ENCODE assay signal across 1 cellular context in genomic region chr2:150526006-150526405, GRCh38.
TF ChIP-seq lines count a peak whose summit lies in the region.

No MANE protein-coding gene starts in this region.

TF ChIP-seq in SK-N-SH treated with all-trans-retinoic acid at 6 μM for 48 hours, 23 proteins besides CTCF, POLR2A, EP300 and RAD21 (continued from another document):
- TF ChIP-seq, protein P1, sequence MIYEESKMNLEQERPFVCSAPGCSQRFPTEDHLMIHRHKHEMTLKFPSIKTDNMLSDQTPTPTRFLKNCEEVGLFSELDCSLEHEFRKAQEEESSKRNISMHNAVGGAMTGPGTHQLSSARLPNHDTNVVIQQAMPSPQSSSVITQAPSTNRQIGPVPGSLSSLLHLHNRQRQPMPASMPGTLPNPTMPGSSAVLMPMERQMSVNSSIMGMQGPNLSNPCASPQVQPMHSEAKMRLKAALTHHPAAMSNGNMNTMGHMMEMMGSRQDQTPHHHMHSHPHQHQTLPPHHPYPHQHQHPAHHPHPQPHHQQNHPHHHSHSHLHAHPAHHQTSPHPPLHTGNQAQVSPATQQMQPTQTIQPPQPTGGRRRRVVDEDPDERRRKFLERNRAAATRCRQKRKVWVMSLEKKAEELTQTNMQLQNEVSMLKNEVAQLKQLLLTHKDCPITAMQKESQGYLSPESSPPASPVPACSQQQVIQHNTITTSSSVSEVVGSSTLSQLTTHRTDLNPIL (CRISPR knock-in tag; IDR thresholded peaks at IDR 0.05; ENCODE audit: low read depth): no peak
- TF ChIP-seq RARB (CRISPR knock-in tag; IDR thresholded peaks at IDR 0.05) (no peak), ESRRG (CRISPR knock-in tag; IDR thresholded peaks at IDR 0.05) (no peak), PPARA (CRISPR knock-in tag; IDR thresholded peaks at IDR 0.05; ENCODE audit: borderline replicate concordance) (no peak), SNAI2 (CRISPR knock-in tag; IDR thresholded peaks at IDR 0.05) (no peak), GLIS3 (CRISPR knock-in tag; IDR thresholded peaks at IDR 0.05) (no peak), ZFP30 (CRISPR knock-in tag; IDR thresholded peaks at IDR 0.05) (no peak), OSR1 (CRISPR knock-in tag; IDR thresholded peaks at IDR 0.05) (no peak), ZC3H10 (CRISPR knock-in tag; IDR thresholded peaks at IDR 0.05) (no peak)
- TF ChIP-seq, protein P2, sequence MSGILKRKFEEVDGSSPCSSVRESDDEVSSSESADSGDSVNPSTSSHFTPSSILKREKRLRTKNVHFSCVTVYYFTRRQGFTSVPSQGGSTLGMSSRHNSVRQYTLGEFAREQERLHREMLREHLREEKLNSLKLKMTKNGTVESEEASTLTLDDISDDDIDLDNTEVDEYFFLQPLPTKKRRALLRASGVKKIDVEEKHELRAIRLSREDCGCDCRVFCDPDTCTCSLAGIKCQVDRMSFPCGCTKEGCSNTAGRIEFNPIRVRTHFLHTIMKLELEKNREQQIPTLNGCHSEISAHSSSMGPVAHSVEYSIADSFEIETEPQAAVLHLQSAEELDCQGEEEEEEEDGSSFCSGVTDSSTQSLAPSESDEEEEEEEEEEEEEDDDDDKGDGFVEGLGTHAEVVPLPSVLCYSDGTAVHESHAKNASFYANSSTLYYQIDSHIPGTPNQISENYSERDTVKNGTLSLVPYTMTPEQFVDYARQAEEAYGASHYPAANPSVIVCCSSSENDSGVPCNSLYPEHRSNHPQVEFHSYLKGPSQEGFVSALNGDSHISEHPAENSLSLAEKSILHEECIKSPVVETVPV (CRISPR knock-in tag; IDR thresholded peaks at IDR 0.05): no peak
